8 cellular contexts compared by ENCODE assay signal in genomic region chr1:33327587-33328325, GRCh38. TPM values are rescaled to one million over a fixed set of nuclear protein-coding genes. Genes with fewer than 3 reads are reported as not detected.
DNase-seq lines count a peak whose midpoint lies in the region; ATAC-seq and TF ChIP-seq lines count a peak whose summit lies in the region.
"Had no signal": no experiment of that assay in that cellular context is flagged by ENCODE, and none has a peak within 500 bp of the region (broad histone marks: within the 10 kb centered on the region; RNA-seq: fewer than 3 reads in every experiment).

No MANE protein-coding gene starts in this region.

- H3K4me3 Mint-ChIP-seq in stimulated activated naive B cell treated with anti-CD40 and anti-IgM and Interleukin-4, amounts not matched to agents 10 μg/mL and 1 μg/mL and 100 μg/mL, for 72 hours, result no peak overlapping the region

- no peaks in the 10 kb centered on the region for H3K9me3 ChIP-seq in stomach smooth muscle (ENCODE audit: control insufficient read depth in 2 of 2, low read length in 2 of 2)

- peaks cover 23% of the 10 kb centered on the region for H3K4me1 ChIP-seq in stomach smooth muscle (ENCODE audit: control insufficient read depth, insufficient read depth, low read length)

- intact Hi-C loops in Right ventricle myocardium superior (cut with DNase I), result no loop called here

- H3K36me3 Mint-ChIP-seq in stimulated activated naive B cell treated with anti-CD40 and anti-IgM and Interleukin-4, amounts not matched to agents 10 μg/mL and 1 μg/mL and 100 μg/mL, for 72 hours, result peaks cover 43 to 84% of the 10 kb centered on the region in 2 donors

- H3K27me3 ChIP-seq in HL-60 (ENCODE audit: insufficient read depth, poor library complexity, severe bottlenecking) (no peaks in the 10 kb centered on the region), stomach smooth muscle (ENCODE audit: control insufficient read depth in 1 of 2, insufficient read depth in 2 of 2, low read length in 2 of 2) (no peaks in the 10 kb centered on the region)

- H3K27ac ChIP-seq in HL-60 (replicated peaks) (no peak overlapping the region), stomach smooth muscle (ENCODE audit: low read length) (peak overlapping the region; percentile 24)

- H3K27ac Mint-ChIP-seq in stimulated activated naive B cell treated with anti-CD40 and anti-IgM and Interleukin-4, amounts not matched to agents 10 μg/mL and 1 μg/mL and 100 μg/mL, for 72 hours, result no peak overlapping the region

- peaks cover 90 to 97% of the 10 kb centered on the region in 2 donors for H3K36me3 ChIP-seq in stomach smooth muscle (ENCODE audit: control insufficient read depth in 2 of 2, insufficient read depth in 2 of 2, low read length in 2 of 2)

- DNase-seq in HL-60 (ENCODE audit: low read depth in 1 of 2, low spot score in 1 of 2), result peak; percentile 77 to 87
- DNase-seq in Right ventricle myocardium superior, result peak; percentile 73
- DNase-seq in GM19240 (ENCODE audit: insufficient read length, low spot score), result no peak
- no peak for DNase-seq in stimulated activated naive B cell treated with anti-CD40 and anti-IgM and Interleukin-4, amounts not matched to agents 10 μg/mL and 1 μg/mL and 100 μg/mL, for 72 hours
- no peak for DNase-seq in activated T-cell treated with anti-CD3 and anti-CD28 coated beads for 4 hours
- DNase-seq: GOT3 had no signal

- no peak for TF ChIP-seq CTCF in HL-60 (IDR thresholded peaks at IDR 0.05; ENCODE audit: insufficient read depth, low read length)

- H3K4me1 Mint-ChIP-seq in stimulated activated naive B cell treated with anti-CD40 and anti-IgM and Interleukin-4, amounts not matched to agents 10 μg/mL and 1 μg/mL and 100 μg/mL, for 72 hours, result peaks cover 16 to 19% of the 10 kb centered on the region in 2 donors

- H3K27me3 Mint-ChIP-seq in stimulated activated naive B cell treated with anti-CD40 and anti-IgM and Interleukin-4, amounts not matched to agents 10 μg/mL and 1 μg/mL and 100 μg/mL, for 72 hours, result no peaks in the 10 kb centered on the region

- no peaks in the 10 kb centered on the region for H3K9me3 Mint-ChIP-seq in stimulated activated naive B cell treated with anti-CD40 and anti-IgM and Interleukin-4, amounts not matched to agents 10 μg/mL and 1 μg/mL and 100 μg/mL, for 72 hours

- no peak overlapping the region for H3K4me3 ChIP-seq in HL-60 (replicated peaks; ENCODE audit: insufficient read depth, low read length)
- H3K4me3 ChIP-seq in stomach smooth muscle (ENCODE audit: low read length in 2 of 2), result no peak overlapping the region

- ATAC-seq in SK-N-SH treated with all-trans-retinoic acid at 6 μM for 48 hours (peak; percentile 87), Right ventricle myocardium superior (ENCODE audit: poor library complexity) (peak; percentile 69)
- ATAC-seq in stimulated activated naive B cell treated with anti-CD40 and anti-IgM and Interleukin-4, amounts not matched to agents 10 μg/mL and 1 μg/mL and 100 μg/mL, for 72 hours (replicated peaks), result no peak

- no peak overlapping the region for H3K9ac ChIP-seq in stomach smooth muscle (ENCODE audit: low read length in 2 of 2)

TF ChIP-seq in SK-N-SH treated with all-trans-retinoic acid at 6 μM for 48 hours, 23 proteins besides CTCF, POLR2A, EP300 and RAD21:
- TF ChIP-seq ISL1 (CRISPR knock-in tag; IDR thresholded peaks at IDR 0.05), result no peak
- no peak for TF ChIP-seq PATZ1 (CRISPR knock-in tag; IDR thresholded peaks at IDR 0.05; ENCODE audit: borderline replicate concordance)
- no peak for TF ChIP-seq ZFP30 (CRISPR knock-in tag; IDR thresholded peaks at IDR 0.05)

RNA-seq across cellular contexts. Expression of gene A3GALT2, which starts 6.9 kb away (rescaled TPM):
- not detected for total RNA-seq in Right ventricle myocardium superior

Comparison
In these comparisons a context has a peak if more than half of its experiments do, and no peak if none do; other contexts are left out.
1. DNase-seq: peak in HL-60 (2 of 2) and Right ventricle myocardium superior (single experiment); none in GM19240 (single experiment), stimulated activated naive B cell treated with anti-CD40 and anti-IgM and Interleukin-4, amounts not matched to agents 10 μg/mL and 1 μg/mL and 100 μg/mL, for 72 hours (single experiment) and activated T-cell treated with anti-CD3 and anti-CD28 coated beads for 4 hours (single experiment).
2. ATAC-seq: peak in SK-N-SH treated with all-trans-retinoic acid at 6 μM for 48 hours (single experiment) and Right ventricle myocardium superior (single experiment); none in stimulated activated naive B cell treated with anti-CD40 and anti-IgM and Interleukin-4, amounts not matched to agents 10 μg/mL and 1 μg/mL and 100 μg/mL, for 72 hours (0 of 2).